Comparison of ENCODE assay signal across 34 cellular contexts in the genomic region with DNA sequence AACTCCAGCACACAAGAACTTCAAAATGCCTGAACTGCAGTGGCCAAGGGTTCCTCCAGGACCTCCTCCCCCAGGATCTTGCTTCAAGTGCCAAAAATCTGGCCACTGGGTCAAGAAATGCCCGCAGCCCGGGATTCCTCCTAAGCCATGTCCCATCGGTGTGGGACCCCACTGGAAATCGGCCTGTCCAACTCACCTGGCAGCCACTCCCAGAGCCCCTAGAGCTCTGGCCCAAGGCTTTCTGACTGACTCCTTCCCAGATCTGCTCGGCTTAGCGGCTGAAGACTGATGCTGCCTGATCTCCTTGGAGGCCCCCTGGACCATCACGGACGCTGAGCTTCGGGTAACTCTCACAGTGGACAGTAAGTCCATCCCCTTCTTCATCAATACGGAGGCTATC.
"Had no signal": no experiment of that assay in that cellular context is flagged by ENCODE, and none has a peak within 500 bp of the region (broad histone marks: within the 10 kb centered on the region; RNA-seq: fewer than 3 reads in every experiment).

No MANE protein-coding gene starts in this region.

- H3K27me3 ChIP-seq: MG63 had no signal

- H3K27ac ChIP-seq: KMS-11 had no signal

- H3K4me2 ChIP-seq: KMS-11 had no signal

- H3K4me3 ChIP-seq: MG63 had no signal

- H3K9ac ChIP-seq: KMS-11 had no signal

- H3K36me3 ChIP-seq: MG63 had no signal

- DNase-seq: Karpas-422, Kasumi-1, MG63, MM.1S, MV-4-11, NCI-H1048, NCI-H1092, NCI-H1092 treated with DMSO at 0.1 percent for 48 hours, NCI-H1105, NCI-H1105 treated with DMSO at 0.1 percent for 48 hours, NCI-H1417, NCI-H1417 treated with DMSO at 0.1 percent for 48 hours, NCI-H1436, NCI-H1436 treated with DMSO at 0.1 percent for 48 hours, NCI-H146, NCI-H1694, NCI-H1694 treated with DMSO at 0.1 percent for 48 hours, NCI-H187, NCI-H187 treated with DMSO at 0.1 percent for 48 hours, NCI-H1930, NCI-H2029, NCI-H2029 treated with DMSO at 0.1 percent for 48 hours, NCI-H2081, NCI-H2081 treated with DMSO at 0.1 percent for 48 hours, NCI-H2107, NCI-H2171, NCI-H2171 treated with DMSO at 0.1 percent for 48 hours, NCI-H2227 treated with DMSO at 0.1 percent for 48 hours, NCI-H226, NCI-H345, NCI-H446, NCI-H446 treated with DMSO at 0.1 percent for 48 hours, NCI-H510A had no signal
